ENCODE assay signal across 9 cellular contexts in genomic region chr12:107404981-107405380, GRCh38.
DNase-seq lines count a peak whose midpoint lies in the region; ATAC-seq and TF ChIP-seq lines count a peak whose summit lies in the region.
"Had no signal": no experiment of that assay in that cellular context is flagged by ENCODE, and none has a peak within 500 bp of the region (broad histone marks: within the 10 kb centered on the region; RNA-seq: fewer than 3 reads in every experiment).

No MANE protein-coding gene starts in this region.

- no peaks in the 10 kb centered on the region for H3F3A ChIP-seq in smooth muscle cell (ENCODE audit: low read depth)

- H3K27me3 ChIP-seq in H9 (ENCODE audit: insufficient read depth, low read length) (no peaks in the 10 kb centered on the region; the same call in 1 of the 2 replicates), Peyer's patch (no peaks in the 10 kb centered on the region), smooth muscle cell (ENCODE audit: low read depth) (no peaks in the 10 kb centered on the region)
- H3K27me3 ChIP-seq: SJSA1 had no signal

- TF ChIP-seq CTCF in H9 (conservative IDR thresholded peaks at IDR 0.05) (peak; percentile 81), Peyer's patch (IDR thresholded peaks at IDR 0.05) (peak in 4 of 6 experiments; percentile 47 to 83 (median 73)), smooth muscle cell (IDR thresholded peaks at IDR 0.05; ENCODE audit: borderline replicate concordance, insufficient read depth, poor library complexity, severe bottlenecking) (peak; percentile 23)

- H3K14ac ChIP-seq in H9 (ENCODE audit: insufficient read depth, low read length): no peak overlapping the region

- H3K36me3 ChIP-seq in Peyer's patch: no peaks in the 10 kb centered on the region
- no peaks in the 10 kb centered on the region for H3K36me3 ChIP-seq in smooth muscle cell (ENCODE audit: low read depth)
- H3K36me3 ChIP-seq: SJSA1 had no signal

- no peak overlapping the region for H4K5ac ChIP-seq in H9 (ENCODE audit: insufficient read length, low read depth, low read length)

- H3K9me3 ChIP-seq in H9 (ENCODE audit: control insufficient read depth, low read depth, low read length): no peaks in the 10 kb centered on the region
- no peaks in the 10 kb centered on the region for H3K9me3 ChIP-seq in Peyer's patch
- no peaks in the 10 kb centered on the region for H3K9me3 ChIP-seq in smooth muscle cell (replicated peaks; ENCODE audit: low read depth)
- H3K9me3 ChIP-seq: SJSA1 had no signal

- no peak overlapping the region for H2BK5ac ChIP-seq in H9 (ENCODE audit: insufficient read length, low read length)

- no peaks in the 10 kb centered on the region for H3K23me2 ChIP-seq in H9 (ENCODE audit: insufficient read length, low read depth, low read length, poor library complexity, severe bottlenecking)

- H4K91ac ChIP-seq in H9 (ENCODE audit: insufficient read length, low read depth, low read length): no peak overlapping the region

- no peak overlapping the region for H3T11ph ChIP-seq in H9 (ENCODE audit: low read length)

- H3K36me3 Mint-ChIP-seq in H9 (ENCODE audit: insufficient read depth in 1 of 3, low read depth in 3 of 3): no peaks in the 10 kb centered on the region
- peaks cover 6% of the 10 kb centered on the region for H3K36me3 Mint-ChIP-seq in effector memory CD8-positive, alpha-beta T cell (ENCODE audit: insufficient read depth)

- H2BK15ac ChIP-seq in H9 (ENCODE audit: low read depth, low read length): no peak overlapping the region

- H2BK120ac ChIP-seq in H9 (ENCODE audit: low read depth, low read length, poor library complexity, severe bottlenecking): no peak overlapping the region

- no peak overlapping the region for H3K23ac ChIP-seq in H9 (ENCODE audit: insufficient read length, low read depth, low read length)

- H3K4me3 ChIP-seq in Peyer's patch (no peak overlapping the region), smooth muscle cell (no peak overlapping the region)
- H3K4me3 ChIP-seq: SJSA1 had no signal

- H3K4me1 ChIP-seq in H9 (ENCODE audit: insufficient read depth, low read length) (no peaks in the 10 kb centered on the region), Peyer's patch (peaks cover 0 to 3% (median 0%) of the 10 kb centered on the region in 4 donors), smooth muscle cell (ENCODE audit: low read depth) (no peaks in the 10 kb centered on the region)
- H3K4me1 ChIP-seq: SJSA1 had no signal

- H2AFZ ChIP-seq in H9 (ENCODE audit: low read length): no peak overlapping the region
- H2AFZ ChIP-seq in smooth muscle cell (ENCODE audit: low read depth): no peak overlapping the region

- peak; percentile 51 for ATAC-seq in effector memory CD8-positive, alpha-beta T cell (replicated peaks)
- ATAC-seq in HG02588 (IDR thresholded peaks at IDR 0.05; ENCODE audit: unreplicated experiment): no peak

- no peak overlapping the region for H3K4me3 Mint-ChIP-seq in H9
- H3K4me3 Mint-ChIP-seq in effector memory CD8-positive, alpha-beta T cell: no peak overlapping the region

- H3K4me1 Mint-ChIP-seq in H9: peaks cover 6 to 7% of the 10 kb centered on the region in 2 experiments; a peak in 2 of 4 replicates
- peaks cover 6 to 15% of the 10 kb centered on the region in 2 donors for H3K4me1 Mint-ChIP-seq in effector memory CD8-positive, alpha-beta T cell (ENCODE audit: low read depth in 2 of 2)

- H3K27me3 Mint-ChIP-seq in H9 (ENCODE audit: low read depth): no peaks in the 10 kb centered on the region
- H3K27me3 Mint-ChIP-seq in effector memory CD8-positive, alpha-beta T cell: no peaks in the 10 kb centered on the region

- no peaks in the 10 kb centered on the region for H3K9me3 Mint-ChIP-seq in H9
- no peaks in the 10 kb centered on the region for H3K9me3 Mint-ChIP-seq in effector memory CD8-positive, alpha-beta T cell

- no peak overlapping the region for H2BK12ac ChIP-seq in H9 (ENCODE audit: insufficient read length, low read depth, low read length)

- H3K27ac ChIP-seq in H9 (ENCODE audit: insufficient read length, low read depth, low read length): no peak overlapping the region
- no peak overlapping the region for H3K27ac ChIP-seq in Peyer's patch
- H3K27ac ChIP-seq in smooth muscle cell (ENCODE audit: low read depth): no peak overlapping the region
- H3K27ac ChIP-seq: SJSA1 had no signal

- H3K56ac ChIP-seq in H9 (ENCODE audit: insufficient read length, low read depth, low read length): no peak overlapping the region

- H3K18ac ChIP-seq in H9 (ENCODE audit: insufficient read length, low read depth, low read length): no peak overlapping the region

- no peak overlapping the region for H2BK20ac ChIP-seq in H9 (ENCODE audit: low read depth, low read length, poor library complexity, severe bottlenecking)

- no peaks in the 10 kb centered on the region for H3K79me1 ChIP-seq in H9 (ENCODE audit: insufficient read depth, low read depth, low read length, poor library complexity, severe bottlenecking)

- H3K27ac Mint-ChIP-seq in H9: no peak overlapping the region; a peak in 1 of 7 replicates
- no peak overlapping the region for H3K27ac Mint-ChIP-seq in effector memory CD8-positive, alpha-beta T cell

- H3K4ac ChIP-seq in H9 (ENCODE audit: low read depth, low read length): no peak overlapping the region

- H3K4me2 ChIP-seq in H9 (ENCODE audit: insufficient read depth, insufficient read length, low read length): no peak overlapping the region
- H3K4me2 ChIP-seq in smooth muscle cell: no peak overlapping the region

- H4K8ac ChIP-seq in H9 (replicated peaks; ENCODE audit: insufficient read length, low read depth, low read length): no peak overlapping the region

- H3K79me2 ChIP-seq in H9 (ENCODE audit: insufficient read depth, low read length) (no peaks in the 10 kb centered on the region), smooth muscle cell (ENCODE audit: low read depth) (no peaks in the 10 kb centered on the region)

- WGBS in H9 (ENCODE audit: extremely low coverage, insufficient read length, low lambda C conversion rate): no CpG with 5 or more reads among the region's 4 CpGs
- 54% methylated on average over 4 of the region's 4 CpGs for WGBS in smooth muscle cell (ENCODE audit: low lambda C conversion rate)

- no peak overlapping the region for H2AK5ac ChIP-seq in H9 (ENCODE audit: insufficient read length, low read length)

- H3K9ac ChIP-seq in H9 (ENCODE audit: extremely low read depth, insufficient read length, low read length): no peak overlapping the region
- H3K9ac ChIP-seq in smooth muscle cell (ENCODE audit: low read depth): no peak overlapping the region

- TF ChIP-seq POLR2A in Peyer's patch (IDR thresholded peaks at IDR 0.05): no peak

- H4K20me1 ChIP-seq in H9 (ENCODE audit: control insufficient read depth, insufficient read depth, insufficient read length): no peaks in the 10 kb centered on the region
- no peaks in the 10 kb centered on the region for H4K20me1 ChIP-seq in smooth muscle cell (ENCODE audit: low read depth)

- DNase-seq in DMS153 (lab: John Stamatoyannopoulos, UW) (peak; percentile 38), H9 (peak; percentile 63), Peyer's patch (peak in 1 of 3 donors; percentile 66), smooth muscle cell (lab: John Stamatoyannopoulos, UW; ENCODE audit: unreplicated experiment) (no peak), activated gamma-delta T cell (lab: John Stamatoyannopoulos, UW) (no peak), GOT3 (lab: John Stamatoyannopoulos, UW) (no peak)
- DNase-seq in effector memory CD8-positive, alpha-beta T cell: no peak

Comparison
In these comparisons a context has a peak if more than half of its experiments do, and no peak if none do; other contexts are left out.
1. DNase-seq: peak in DMS153 (single experiment) and H9 (single experiment); none in effector memory CD8-positive, alpha-beta T cell (0 of 3), smooth muscle cell (single experiment), activated gamma-delta T cell (single experiment) and GOT3 (single experiment).
2. CTCF ChIP-seq: peak in every context shown above with its lines; median percentile 81 in H9; 73 in Peyer's patch; 23 in smooth muscle cell.